In genomic region chr18:6741290-6741689, GRCh38 we compare ENCODE assay signal across 12 cellular contexts. TPM values are rescaled to one million over a fixed set of nuclear protein-coding genes. Genes with fewer than 3 reads are reported as not detected.
DNase-seq lines count a peak whose midpoint lies in the region; ATAC-seq and TF ChIP-seq lines count a peak whose summit lies in the region.
"Had no signal": no experiment of that assay in that cellular context is flagged by ENCODE, and none has a peak within 500 bp of the region (broad histone marks: within the 10 kb centered on the region; RNA-seq: fewer than 3 reads in every experiment).

No MANE protein-coding gene starts in this region.

- WGBS in adrenal gland, 4 donors, result 13 to 20% (median 15%) methylated on average over 3 of the region's 3 CpGs
- WGBS in heart right ventricle, 2 donors, result 33 to 51% methylated on average over 3 of the region's 3 CpGs

- H3K36me3 ChIP-seq in adrenal gland (replicated peaks in 1 of 2), result no peaks in the 10 kb centered on the region
- no peaks in the 10 kb centered on the region for H3K36me3 ChIP-seq in heart right ventricle
- H3K36me3 ChIP-seq in H7 (replicated peaks; ENCODE audit: control insufficient read depth, insufficient read depth, low read length), result no peaks in the 10 kb centered on the region

- intact Hi-C loops in adrenal gland (cut with DNase I), result loop anchor here in 1 of 2 donors (10.0 kb wide), 1 partner anchor 134 kb away; no protein-coding TSS in a partner anchor
- intact Hi-C loops in heart right ventricle (cut with DNase I), result loop anchor here in 2 of 10 donors (5.0 to 10.0 kb wide), 2 partner anchors 41 to 196 kb away; no protein-coding TSS in a partner anchor

- H3K27ac ChIP-seq in adrenal gland (peak overlapping the region in 4 of 5 donors; percentile 39 to 80 (median 63)), heart right ventricle (peak overlapping the region in 6 of 10 donors; percentile 0 to 75 (median 32)), substantia nigra (ENCODE audit: low read depth, low read length, poor library complexity, severe bottlenecking) (no peak overlapping the region)

- TF ChIP-seq POLR2A in adrenal gland (IDR thresholded peaks at IDR 0.05), result peak in 1 of 2 donors; percentile 7

- no peaks in the 10 kb centered on the region for H3K9me3 ChIP-seq in adrenal gland (replicated peaks in 1 of 3)
- no peaks in the 10 kb centered on the region for H3K9me3 ChIP-seq in heart right ventricle

- no peak overlapping the region for H3K4me3 ChIP-seq in adrenal gland
- no peak overlapping the region for H3K4me3 ChIP-seq in heart right ventricle
- H3K4me3 ChIP-seq in skeletal muscle cell (ENCODE audit: low read depth, low read length), result no peak overlapping the region
- no peak overlapping the region for H3K4me3 ChIP-seq in H7 (ENCODE audit: insufficient read depth, low read depth, low read length)

- ATAC-seq in heart right ventricle (peak; percentile 70 to 98 (median 94)), GM19467 (IDR thresholded peaks at IDR 0.05; ENCODE audit: unreplicated experiment) (no peak), GM18519 (IDR thresholded peaks at IDR 0.05; ENCODE audit: low FRiP score, unreplicated experiment) (no peak)
- ATAC-seq: naive thymus-derived CD4-positive, alpha-beta T cell; T-cell had no signal

- H3K4me1 ChIP-seq in adrenal gland (replicated peaks in 1 of 2) (peaks cover 13% of the 10 kb centered on the region in 2 donors), heart right ventricle (peaks cover 0 to 19% (median 8%) of the 10 kb centered on the region in 9 donors)

- DNase-seq in GM03348 (ENCODE audit: low spot score), result peak; percentile 79
- peak; percentile 50 to 76 (median 71) for DNase-seq in adrenal gland
- peak in 1 of 2 donors; percentile 36 for DNase-seq in heart right ventricle
- DNase-seq in skeletal muscle cell (ENCODE audit: low read depth), result peak; percentile 98
- DNase-seq in substantia nigra (lab: John Stamatoyannopoulos, UW), result no peak
- DNase-seq in H7, result no peak
- DNase-seq: GDM1; naive thymus-derived CD4-positive, alpha-beta T cell; stimulated activated naive CD4-positive, alpha-beta T cell treated with Interleukin-2 at 50 U/mL for 16 hours; T-cell had no signal

- TF ChIP-seq CTCF in adrenal gland (IDR thresholded peaks at IDR 0.05), result no peak
- TF ChIP-seq CTCF in heart right ventricle (IDR thresholded peaks at IDR 0.05), result no peak

- H3K27me3 ChIP-seq in adrenal gland, result no peaks in the 10 kb centered on the region
- no peaks in the 10 kb centered on the region for H3K27me3 ChIP-seq in heart right ventricle
- no peaks in the 10 kb centered on the region for H3K27me3 ChIP-seq in H7 (ENCODE audit: control insufficient read depth, insufficient read depth, low read length)

RNA-seq across cellular contexts. Expression of gene ARHGAP28, which starts 11.8 kb away (rescaled TPM):
- total RNA-seq in adrenal gland (10 to 100 TPM in 2 of 8 donors, 1 to 10 TPM in 6; 2.9 to 12.0 (median 8.1) TPM), heart right ventricle (1 to 10 TPM in 9 of 10 donors, under 1 TPM in 1; 0.82 to 5.3 (median 2.6) TPM)
- polyA plus RNA-seq in adrenal gland (1 to 10 TPM; 2.7 to 7.3 (median 3.0) TPM), heart right ventricle (under 1 TPM; 0.35 to 0.66 TPM)
- total RNA-seq in H7 (2014; rRNA removed; shearing (Covaris generic)), result 24.5 and 32.3 TPM in 2 replicates
- total RNA-seq: naive thymus-derived CD4-positive, alpha-beta T cell had no signal
- polyA plus RNA-seq: naive thymus-derived CD4-positive, alpha-beta T cell had no signal

Comparison
In these comparisons a context has a peak if more than half of its experiments do, and no peak if none do; other contexts are left out.
1. DNase-seq: peak in GM03348 (single experiment), adrenal gland (7 of 7) and skeletal muscle cell (single experiment); none in substantia nigra (0 of 49) and H7 (single experiment).
2. ATAC-seq: peak in heart right ventricle (8 of 8); none in GM19467 (single experiment) and GM18519 (single experiment).